Comparison of ENCODE assay signal across 10 cellular contexts in genomic region chr11:73330569-73331093, GRCh38. TPM values are rescaled to one million over a fixed set of nuclear protein-coding genes. Genes with fewer than 3 reads are reported as not detected.
DNase-seq lines count a peak whose midpoint lies in the region; ATAC-seq and TF ChIP-seq lines count a peak whose summit lies in the region.
"Had no signal": no experiment of that assay in that cellular context is flagged by ENCODE, and none has a peak within 500 bp of the region (broad histone marks: within the 10 kb centered on the region; RNA-seq: fewer than 3 reads in every experiment).

No MANE protein-coding gene starts in this region.

- no peaks in the 10 kb centered on the region for H3K27me3 Mint-ChIP-seq in chondrocyte (ENCODE audit: low read depth)

- no peak overlapping the region for H3K23ac ChIP-seq in mesendoderm (ENCODE audit: low read length)

- DNase-seq in A673 (ENCODE audit: low spot score) (no peak), chondrocyte (ENCODE audit: low spot score) (no peak), mesendoderm (peak; percentile 73), LoVo (ENCODE audit: low spot score) (no peak)
- DNase-seq: activated naive CD8-positive, alpha-beta T cell treated with anti-CD3 and anti-CD28 coated beads, Interleukin-2, amount 10 ng/mL, durations not matched to agents 7 days and 5 days had no signal

- CTCF ChIA-PET in A673 (lab: Charles Lee), result no interaction called here

- peak overlapping the region; percentile 4 for H3K56ac ChIP-seq in mesendoderm (ENCODE audit: low read length)

- no TSS peak for BruUV-seq in A673 (replicated peaks; lab: Mats Ljungman, UMichigan)

- no peak overlapping the region for H2BK5ac ChIP-seq in mesendoderm (ENCODE audit: low read length)

- H3K18ac ChIP-seq in mesendoderm (ENCODE audit: low read length), result no peak overlapping the region

- H3K36me3 Mint-ChIP-seq in chondrocyte (ENCODE audit: low read depth), result peaks cover 4% of the 10 kb centered on the region
- H3K36me3 Mint-ChIP-seq: activated naive CD8-positive, alpha-beta T cell treated with anti-CD3 and anti-CD28 coated beads, Interleukin-2, amount 10 ng/mL, durations not matched to agents 7 days and 5 days had no signal

- intact Hi-C loops in A673 (cut with micrococcal nuclease; ENCODE audit: unreplicated experiment), result no loop called here

- ATAC-seq in GM18909 (IDR thresholded peaks at IDR 0.05; ENCODE audit: poor library complexity, unreplicated experiment), result no peak
- ATAC-seq in HG03135 (IDR thresholded peaks at IDR 0.05; ENCODE audit: unreplicated experiment), result no peak
- no peak for ATAC-seq in GM21825 (IDR thresholded peaks at IDR 0.05; ENCODE audit: unreplicated experiment)

- H3K36me3 ChIP-seq in A673 (ENCODE audit: insufficient read depth, low read length, poor library complexity, severe bottlenecking), result no peaks in the 10 kb centered on the region
- H3K36me3 ChIP-seq in HUES6 (ENCODE audit: control insufficient read depth, insufficient read depth, low read length), result no peaks in the 10 kb centered on the region
- H3K36me3 ChIP-seq in mesendoderm (ENCODE audit: control insufficient read depth, insufficient read depth, low read length), result no peaks in the 10 kb centered on the region
- H3K36me3 ChIP-seq: pancreas had no signal

- no peak overlapping the region for H4K8ac ChIP-seq in mesendoderm (ENCODE audit: low read depth, low read length)

- no peaks in the 10 kb centered on the region for H3K9me3 Mint-ChIP-seq in chondrocyte (ENCODE audit: low read depth)
- H3K9me3 Mint-ChIP-seq: activated naive CD8-positive, alpha-beta T cell treated with anti-CD3 and anti-CD28 coated beads, Interleukin-2, amount 10 ng/mL, durations not matched to agents 7 days and 5 days had no signal

- H3K79me2 ChIP-seq in mesendoderm (ENCODE audit: control insufficient read depth, insufficient read depth, low read length), result no peaks in the 10 kb centered on the region

- peaks cover 2% of the 10 kb centered on the region for H3K79me1 ChIP-seq in mesendoderm (ENCODE audit: low read length)

- peak overlapping the region; percentile 4 for H3K4me3 Mint-ChIP-seq in chondrocyte (ENCODE audit: unreplicated experiment)
- H3K4me3 Mint-ChIP-seq: activated naive CD8-positive, alpha-beta T cell treated with anti-CD3 and anti-CD28 coated beads, Interleukin-2, amount 10 ng/mL, durations not matched to agents 7 days and 5 days had no signal

- peaks cover 94% of the 10 kb centered on the region for H3K4me1 Mint-ChIP-seq in chondrocyte (ENCODE audit: low read depth)

- no peak overlapping the region for H2BK15ac ChIP-seq in mesendoderm (replicated peaks; ENCODE audit: low read depth)

- H3K4me3 ChIP-seq in A673 (ENCODE audit: low read depth, low read length, poor library complexity, severe bottlenecking), result no peak overlapping the region
- H3K4me3 ChIP-seq in HUES6 (ENCODE audit: low read depth, low read length), result peak overlapping the region; percentile 31; the same call in 1 of the 2 replicates
- H3K4me3 ChIP-seq in mesendoderm (ENCODE audit: low read length), result no peak overlapping the region
- H3K4me3 ChIP-seq: pancreas had no signal

- no peak overlapping the region for H2AK5ac ChIP-seq in mesendoderm (ENCODE audit: low read length)

- peak overlapping the region; percentile 77 for H3K27ac Mint-ChIP-seq in chondrocyte (ENCODE audit: unreplicated experiment)
- H3K27ac Mint-ChIP-seq: activated naive CD8-positive, alpha-beta T cell treated with anti-CD3 and anti-CD28 coated beads, Interleukin-2, amount 10 ng/mL, durations not matched to agents 7 days and 5 days had no signal

- H2BK120ac ChIP-seq in mesendoderm (ENCODE audit: low read depth, low read length), result no peak overlapping the region

- H3K9me3 ChIP-seq in A673 (ENCODE audit: low read depth, low read length, poor library complexity, severe bottlenecking) (no peaks in the 10 kb centered on the region), HUES6 (ENCODE audit: control insufficient read depth, insufficient read depth, low read depth, low read length) (no peaks in the 10 kb centered on the region)
- H3K9me3 ChIP-seq: pancreas had no signal

- no peaks in the 10 kb centered on the region for H3K27me3 ChIP-seq in A673 (replicated peaks; ENCODE audit: insufficient read depth, low read depth, low read length, poor library complexity)
- H3K27me3 ChIP-seq in HUES6 (ENCODE audit: control insufficient read depth, insufficient read depth, low read length), result peaks cover 36% of the 10 kb centered on the region
- no peaks in the 10 kb centered on the region for H3K27me3 ChIP-seq in mesendoderm (ENCODE audit: insufficient read depth, low read length, poor library complexity)
- H3K27me3 ChIP-seq: pancreas had no signal

- H3K4me1 ChIP-seq in A673 (ENCODE audit: insufficient read depth, low read length, poor library complexity, severe bottlenecking) (peaks cover 36% of the 10 kb centered on the region), HUES6 (ENCODE audit: control insufficient read depth, insufficient read depth, low read length) (peaks cover 57% of the 10 kb centered on the region), mesendoderm (ENCODE audit: control insufficient read depth, low read depth, low read length) (peaks cover 13% of the 10 kb centered on the region)

- H3K27ac ChIP-seq in A673 (ENCODE audit: low read depth, low read length, poor library complexity, severe bottlenecking) (no peak overlapping the region), HUES6 (ENCODE audit: low read depth, low read length) (no peak overlapping the region; the same call in 1 of the 2 replicates), mesendoderm (ENCODE audit: low read depth, low read length) (peak overlapping the region; percentile 21)

- no CpG with 5 or more reads among the region's 3 CpGs for WGBS in mesendoderm (ENCODE audit: extremely low coverage, insufficient coverage, low lambda C conversion rate)

- no peak overlapping the region for H3K4ac ChIP-seq in mesendoderm (ENCODE audit: low read depth, low read length)

- POLR2A ChIA-PET in A673 (lab: Charles Lee; ENCODE audit: low non-redundant PET), result no interaction called here

- TF ChIP-seq CTCF in A673 (conservative IDR thresholded peaks at IDR 0.05; ENCODE audit: low read depth, low read length) (peak; percentile 23; the same call in 1 of the 2 replicates), chondrocyte (IDR thresholded peaks at IDR 0.05) (peak; percentile 70)

- H3K9ac ChIP-seq in HUES6 (ENCODE audit: low read length), result peak overlapping the region; percentile 15
- no peak overlapping the region for H3K9ac ChIP-seq in mesendoderm (ENCODE audit: low read length)

- no peak overlapping the region for H4K5ac ChIP-seq in mesendoderm (ENCODE audit: low read length)

- no peak overlapping the region for H3K4me2 ChIP-seq in mesendoderm (ENCODE audit: low read length)

RNA-seq across cellular contexts. Expression of gene ARHGEF17, which starts 22.6 kb away (rescaled TPM):
- total RNA-seq in A673 (2021) (24.0 and 32.0 TPM in 2 replicates), chondrocyte (82.4 to 114 TPM (median 113 TPM) in 3 replicates)
- polyA plus RNA-seq in mesendoderm (2013, experiment 1 of 2), result 5.9 TPM
- 5.8 TPM for polyA plus RNA-seq in mesendoderm (2013, experiment 2 of 2)
- total RNA-seq: activated naive CD8-positive, alpha-beta T cell treated with anti-CD3 and anti-CD28 coated beads, Interleukin-2, amount 10 ng/mL, durations not matched to agents 7 days and 5 days had no signal

RNA-seq across cellular contexts. Expression of gene RELT, which starts 45.6 kb away (rescaled TPM):
- total RNA-seq in A673 (2021) (16.2 and 20.9 TPM in 2 replicates), chondrocyte (3.5 to 4.5 TPM (median 3.5 TPM) in 3 replicates)
- 2.8 TPM for polyA plus RNA-seq in mesendoderm (2013, experiment 1 of 2)
- polyA plus RNA-seq in mesendoderm (2013, experiment 2 of 2), result 3.0 TPM

RNA-seq across cellular contexts. Expression of gene P2RY6, which starts 58.5 kb away (rescaled TPM):
- total RNA-seq in A673 (2021) (0.43 TPM in 1 of 2 replicates, not detected in the other), chondrocyte (0.20 TPM in 1 of 3 replicates, not detected in the others)
- 0.03 TPM for polyA plus RNA-seq in mesendoderm (2013, experiment 1 of 2)
- polyA plus RNA-seq in mesendoderm (2013, experiment 2 of 2), result 0.07 TPM
